Comparison of ENCODE assay signal across 1 cellular context in the genomic region with DNA sequence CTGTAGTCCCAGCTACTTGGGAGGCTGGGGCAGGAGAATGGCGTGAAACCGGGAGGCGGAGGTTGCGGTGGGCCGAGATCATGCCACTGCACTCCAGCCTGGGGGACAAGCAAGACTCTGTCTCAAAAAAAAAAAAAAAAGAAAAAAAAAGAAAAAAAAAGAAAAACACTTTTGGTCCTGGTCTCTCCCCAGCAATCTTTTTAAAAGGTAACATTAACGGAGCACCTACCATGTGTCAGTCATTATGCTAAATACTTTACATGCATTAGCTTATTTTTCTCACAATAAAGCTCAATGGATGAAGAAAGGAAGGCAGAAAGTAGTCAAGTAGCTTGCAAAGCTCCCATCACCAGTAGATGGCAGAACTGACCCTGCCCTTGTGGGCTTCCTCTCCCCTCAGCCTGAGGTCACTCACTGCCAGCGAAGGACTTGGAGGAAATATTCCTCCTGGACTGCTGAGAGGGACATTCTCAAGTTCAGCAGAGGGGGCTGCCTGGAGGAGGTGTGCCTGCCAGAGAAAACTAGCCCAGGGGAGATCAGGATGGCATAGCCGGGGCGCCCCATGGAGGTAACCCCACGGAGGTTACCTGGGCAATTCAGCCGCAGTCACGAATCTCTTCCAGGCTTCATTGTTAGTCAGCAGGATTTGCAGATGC.
A peak's percentile ranks its signal among the peaks of the same experiment; 100 is the strongest.
TF ChIP-seq lines count a peak whose summit lies in the region.

No MANE protein-coding gene starts in this region.

TF ChIP-seq in K562, 482 proteins besides CTCF, POLR2A, EP300 and RAD21 (continues in another document):
- TF ChIP-seq XRCC4 (IDR thresholded peaks at IDR 0.05; ENCODE audit: extremely low read depth, insufficient read depth, insufficient read length) = no peak
- TF ChIP-seq ATF7 (IDR thresholded peaks at IDR 0.05) = 0 out of 2 replicates have a peak, but pooled peaks have one; percentile 26
- peak; percentile 63; the same call in 1 of the 2 replicates for TF ChIP-seq ESRRA (IDR thresholded peaks at IDR 0.05; ENCODE audit: borderline replicate concordance, low read depth)
- no peak for TF ChIP-seq ZNF311 (CRISPR knock-in tag; IDR thresholded peaks at IDR 0.05)
- TF ChIP-seq CTBP1 (IDR thresholded peaks at IDR 0.05; ENCODE audit: borderline replicate concordance) = peak; percentile 32; the same call in 1 of the 2 replicates
- TF ChIP-seq TBL1XR1 (IDR thresholded peaks at IDR 0.05; ENCODE audit: low read length in 2 of 2) = no peak
- TF ChIP-seq MXI1 (IDR thresholded peaks at IDR 0.05; ENCODE audit: low read depth, low read length) = no peak
- TF ChIP-seq PHTF2 (CRISPR knock-in tag; IDR thresholded peaks at IDR 0.05) = no peak
- TF ChIP-seq, protein P1, sequence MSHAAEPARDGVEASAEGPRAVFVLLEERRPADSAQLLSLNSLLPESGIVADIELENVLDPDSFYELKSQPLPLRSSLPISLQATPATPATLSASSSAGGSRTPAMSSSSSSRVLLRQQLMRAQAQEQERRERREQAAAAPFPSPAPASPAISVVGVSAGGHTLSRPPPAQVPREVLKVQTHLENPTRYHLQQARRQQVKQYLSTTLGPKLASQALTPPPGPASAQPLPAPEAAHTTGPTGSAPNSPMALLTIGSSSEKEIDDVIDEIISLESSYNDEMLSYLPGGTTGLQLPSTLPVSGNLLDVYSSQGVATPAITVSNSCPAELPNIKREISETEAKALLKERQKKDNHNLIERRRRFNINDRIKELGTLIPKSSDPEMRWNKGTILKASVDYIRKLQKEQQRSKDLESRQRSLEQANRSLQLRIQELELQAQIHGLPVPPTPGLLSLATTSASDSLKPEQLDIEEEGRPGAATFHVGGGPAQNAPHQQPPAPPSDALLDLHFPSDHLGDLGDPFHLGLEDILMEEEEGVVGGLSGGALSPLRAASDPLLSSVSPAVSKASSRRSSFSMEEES (CRISPR knock-in tag; IDR thresholded peaks at IDR 0.05) = no peak
- no peak for TF ChIP-seq SOX6 (IDR thresholded peaks at IDR 0.05)
- TF ChIP-seq SMAD1 (IDR thresholded peaks at IDR 0.05; ENCODE audit: low read depth, low read length, partially characterized antibody) = no peak
- TF ChIP-seq BRD4 (IDR thresholded peaks at IDR 0.05) = no peak
- no peak for TF ChIP-seq SREBF2 (CRISPR knock-in tag; IDR thresholded peaks at IDR 0.05)
- TF ChIP-seq ELF1 (tag; IDR thresholded peaks at IDR 0.05) = 0 out of 2 replicates have a peak, but pooled peaks have one; percentile 17
- no peak for TF ChIP-seq SP1 (CRISPR knock-in tag; IDR thresholded peaks at IDR 0.05)
- no peak for TF ChIP-seq PKNOX1 (IDR thresholded peaks at IDR 0.05)
- TF ChIP-seq ZC3H8 (IDR thresholded peaks at IDR 0.05) = no peak
- no peak for TF ChIP-seq ZNF184 (CRISPR knock-in tag; IDR thresholded peaks at IDR 0.05)
- TF ChIP-seq ZFP1 (CRISPR knock-in tag; IDR thresholded peaks at IDR 0.05) = no peak
- TF ChIP-seq ZNF77 (CRISPR knock-in tag; IDR thresholded peaks at IDR 0.05) = no peak
- no peak for TF ChIP-seq ZNF609 (CRISPR knock-in tag; IDR thresholded peaks at IDR 0.05; ENCODE audit: borderline replicate concordance)
- no peak for TF ChIP-seq GTF2B (IDR thresholded peaks at IDR 0.05; ENCODE audit: extremely low read depth, insufficient read length)
- TF ChIP-seq SLC30A9 (CRISPR knock-in tag; IDR thresholded peaks at IDR 0.05) = no peak
- TF ChIP-seq IFI16 (CRISPR knock-in tag; IDR thresholded peaks at IDR 0.05) = no peak
- TF ChIP-seq NR2C1 (IDR thresholded peaks at IDR 0.05) = 0 out of 2 replicates have a peak, but pooled peaks have one; percentile 11
- TF ChIP-seq NR2C1 (tag; IDR thresholded peaks at IDR 0.05) = no peak
- no peak for TF ChIP-seq FIP1L1 (IDR thresholded peaks at IDR 0.05; ENCODE audit: low read depth, low read length, poor library complexity, severe bottlenecking)
- no peak for TF ChIP-seq HMGXB4 (CRISPR knock-in tag; IDR thresholded peaks at IDR 0.05)
- no peak for TF ChIP-seq CREB1 (IDR thresholded peaks at IDR 0.05)
- no peak for TF ChIP-seq CREB1 (CRISPR knock-in tag; IDR thresholded peaks at IDR 0.05)
- no peak for TF ChIP-seq ZNF124 (CRISPR knock-in tag; IDR thresholded peaks at IDR 0.05)
- no peak for TF ChIP-seq BHLHE40 (IDR thresholded peaks at IDR 0.05; ENCODE audit: low read length)
- TF ChIP-seq, protein P2, sequence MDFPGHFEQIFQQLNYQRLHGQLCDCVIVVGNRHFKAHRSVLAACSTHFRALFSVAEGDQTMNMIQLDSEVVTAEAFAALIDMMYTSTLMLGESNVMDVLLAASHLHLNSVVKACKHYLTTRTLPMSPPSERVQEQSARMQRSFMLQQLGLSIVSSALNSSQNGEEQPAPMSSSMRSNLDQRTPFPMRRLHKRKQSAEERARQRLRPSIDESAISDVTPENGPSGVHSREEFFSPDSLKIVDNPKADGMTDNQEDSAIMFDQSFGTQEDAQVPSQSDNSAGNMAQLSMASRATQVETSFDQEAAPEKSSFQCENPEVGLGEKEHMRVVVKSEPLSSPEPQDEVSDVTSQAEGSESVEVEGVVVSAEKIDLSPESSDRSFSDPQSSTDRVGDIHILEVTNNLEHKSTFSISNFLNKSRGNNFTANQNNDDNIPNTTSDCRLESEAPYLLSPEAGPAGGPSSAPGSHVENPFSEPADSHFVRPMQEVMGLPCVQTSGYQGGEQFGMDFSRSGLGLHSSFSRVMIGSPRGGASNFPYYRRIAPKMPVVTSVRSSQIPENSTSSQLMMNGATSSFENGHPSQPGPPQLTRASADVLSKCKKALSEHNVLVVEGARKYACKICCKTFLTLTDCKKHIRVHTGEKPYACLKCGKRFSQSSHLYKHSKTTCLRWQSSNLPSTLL (IDR thresholded peaks at IDR 0.05) = no peak
- no peak for TF ChIP-seq ASH1L (IDR thresholded peaks at IDR 0.05; ENCODE audit: borderline replicate concordance, low read depth, partially characterized antibody)
- TF ChIP-seq GATA2 (CRISPR knock-in tag; IDR thresholded peaks at IDR 0.05) = no peak
- TF ChIP-seq, protein P3, sequence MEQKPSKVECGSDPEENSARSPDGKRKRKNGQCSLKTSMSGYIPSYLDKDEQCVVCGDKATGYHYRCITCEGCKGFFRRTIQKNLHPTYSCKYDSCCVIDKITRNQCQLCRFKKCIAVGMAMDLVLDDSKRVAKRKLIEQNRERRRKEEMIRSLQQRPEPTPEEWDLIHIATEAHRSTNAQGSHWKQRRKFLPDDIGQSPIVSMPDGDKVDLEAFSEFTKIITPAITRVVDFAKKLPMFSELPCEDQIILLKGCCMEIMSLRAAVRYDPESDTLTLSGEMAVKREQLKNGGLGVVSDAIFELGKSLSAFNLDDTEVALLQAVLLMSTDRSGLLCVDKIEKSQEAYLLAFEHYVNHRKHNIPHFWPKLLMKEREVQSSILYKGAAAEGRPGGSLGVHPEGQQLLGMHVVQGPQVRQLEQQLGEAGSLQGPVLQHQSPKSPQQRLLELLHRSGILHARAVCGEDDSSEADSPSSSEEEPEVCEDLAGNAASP (IDR thresholded peaks at IDR 0.05) = no peak
- no peak for TF ChIP-seq ZSCAN32 (CRISPR knock-in tag; IDR thresholded peaks at IDR 0.05)
- no peak for TF ChIP-seq ZBED1 (IDR thresholded peaks at IDR 0.05)
- peak; percentile 93 for TF ChIP-seq ZFP36 (IDR thresholded peaks at IDR 0.05; ENCODE audit: low read depth, low read length, partially characterized antibody)
- TF ChIP-seq, protein P4, sequence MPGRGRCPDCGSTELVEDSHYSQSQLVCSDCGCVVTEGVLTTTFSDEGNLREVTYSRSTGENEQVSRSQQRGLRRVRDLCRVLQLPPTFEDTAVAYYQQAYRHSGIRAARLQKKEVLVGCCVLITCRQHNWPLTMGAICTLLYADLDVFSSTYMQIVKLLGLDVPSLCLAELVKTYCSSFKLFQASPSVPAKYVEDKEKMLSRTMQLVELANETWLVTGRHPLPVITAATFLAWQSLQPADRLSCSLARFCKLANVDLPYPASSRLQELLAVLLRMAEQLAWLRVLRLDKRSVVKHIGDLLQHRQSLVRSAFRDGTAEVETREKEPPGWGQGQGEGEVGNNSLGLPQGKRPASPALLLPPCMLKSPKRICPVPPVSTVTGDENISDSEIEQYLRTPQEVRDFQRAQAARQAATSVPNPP (IDR thresholded peaks at IDR 0.05; ENCODE audit: borderline replicate concordance, insufficient read depth, insufficient read length) = no peak
- no peak for TF ChIP-seq STAT5A (IDR thresholded peaks at IDR 0.05; ENCODE audit: borderline replicate concordance, low read length)
- no peak for TF ChIP-seq ZNF431 (CRISPR knock-in tag; IDR thresholded peaks at IDR 0.05)
- no peak for TF ChIP-seq ZNF740 (CRISPR knock-in tag; IDR thresholded peaks at IDR 0.05)
- TF ChIP-seq ZNF740 (tag; IDR thresholded peaks at IDR 0.05) = no peak
- TF ChIP-seq SIN3A (IDR thresholded peaks at IDR 0.05; ENCODE audit: borderline replicate concordance in 2 of 2, control insufficient read depth in 1 of 2, low read depth in 2 of 2, low read length in 2 of 2) = no peak
